In the genomic region with DNA sequence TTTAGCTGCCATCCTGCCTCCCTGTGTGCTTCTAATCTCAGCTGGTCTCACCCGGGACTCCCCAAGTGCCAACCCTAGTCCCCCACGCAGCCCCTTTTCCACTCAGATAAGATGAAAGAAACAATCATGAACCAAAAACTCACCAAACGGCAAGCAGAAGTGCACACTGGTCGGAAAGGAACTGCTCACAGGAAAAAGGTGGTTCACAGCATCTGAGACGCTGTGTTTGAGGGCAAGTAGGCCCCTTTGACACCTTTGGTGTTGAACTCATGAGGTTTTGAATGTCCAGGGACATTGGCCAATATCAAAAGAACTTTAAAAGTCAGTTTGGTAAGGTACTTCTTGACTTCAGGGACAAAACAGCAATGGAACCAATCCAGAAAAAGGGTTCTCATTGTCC, we compare ENCODE assay signal across 8 cellular contexts. TPM values are rescaled to one million over a fixed set of nuclear protein-coding genes. Genes with fewer than 3 reads are reported as not detected.
"Had no signal": no experiment of that assay in that cellular context is flagged by ENCODE, and none has a peak within 500 bp of the region (broad histone marks: within the 10 kb centered on the region; RNA-seq: fewer than 3 reads in every experiment).

No MANE protein-coding gene starts in this region.

- H3K27ac ChIP-seq: HL-60 had no signal

- H3K4me3 ChIP-seq: K562 had no signal

- H3K36me3 Mint-ChIP-seq: IgD-negative memory B cell had no signal

- H3K27ac Mint-ChIP-seq: IgD-negative memory B cell had no signal

- FAIRE-seq: HepG2, HTR-8/SVneo, K562 had no signal

- H3K4me3 Mint-ChIP-seq: IgD-negative memory B cell had no signal

- ATAC-seq: HepG2, K562 had no signal

RNA-seq across cellular contexts. Expression of a gene that starts 20.4 kb away (rescaled TPM):
- total RNA-seq: HepG2, HT-29, HT1080, IMR-90, K562 had no signal
- polyA plus RNA-seq: HepG2, IgD-negative memory B cell, IMR-90, K562 had no signal

RNA-seq across cellular contexts. Expression of a gene that starts 41.8 kb away (rescaled TPM):
- total RNA-seq: HepG2 had no signal
- polyA plus RNA-seq: HepG2 had no signal
